8 cellular contexts compared by ENCODE assay signal in genomic region chr12:94459773-94460593, GRCh38. TPM values are rescaled to one million over a fixed set of nuclear protein-coding genes. Genes with fewer than 3 reads are reported as not detected.
DNase-seq lines count a peak whose midpoint lies in the region; ATAC-seq and TF ChIP-seq lines count a peak whose summit lies in the region.

CEP83 (minus strand) TSS chr12:94459867; CDS start chr12:94412490, 47,377 bp downstream.

- DNase-seq in BJ (ENCODE audit: low read depth) (peak; percentile 54), NCI-H526 treated with DMSO at 0.1 percent for 48 hours (lab: John Stamatoyannopoulos, UW) (peak; percentile 88), dedifferentiated amniotic fluid mesenchymal stem cell (ENCODE audit: extremely low spot score) (peak; percentile 89), left lobe of liver (ENCODE audit: low spot score) (peak; percentile 98)
- peak; percentile 97 for DNase-seq in activated CD4-positive, alpha-beta T cell treated with anti-CD3 and anti-CD28 coated beads, Interleukin-2, amount 10 ng/mL, durations not matched to agents 7 days and 5 days
- peak; percentile 97 for DNase-seq in stimulated activated CD4-positive, alpha-beta T cell treated with anti-CD3 and anti-CD28 coated beads, Interleukin-2, amount 100 ng/mL, for 4 hours (ENCODE audit: low read depth)

- peaks cover 11% of the 10 kb centered on the region for H3K9me3 Mint-ChIP-seq in activated CD4-positive, alpha-beta T cell treated with anti-CD3 and anti-CD28 coated beads, Interleukin-2, amount 10 ng/mL, durations not matched to agents 7 days and 5 days

- H3K27me3 Mint-ChIP-seq in activated CD4-positive, alpha-beta T cell treated with anti-CD3 and anti-CD28 coated beads, Interleukin-2, amount 10 ng/mL, durations not matched to agents 7 days and 5 days: peaks cover 3% of the 10 kb centered on the region

- peak within 1 kb of the TSS; percentile 94 for H3K4me3 Mint-ChIP-seq in activated CD4-positive, alpha-beta T cell treated with anti-CD3 and anti-CD28 coated beads, Interleukin-2, amount 10 ng/mL, durations not matched to agents 7 days and 5 days

- POLR2A ChIA-PET in BJ (lab: Charles Lee): interaction anchor here (0.6 kb wide), 1 partner anchor 170 kb away, joined by 5 read pairs; no protein-coding TSS in a partner anchor
- POLR2A ChIA-PET in activated CD4-positive, alpha-beta T cell treated with anti-CD3 and anti-CD28 coated beads, Interleukin-2, amount 10 ng/mL, durations not matched to agents 7 days and 5 days (lab: Charles Lee): no interaction called here

- peaks cover 35% of the 10 kb centered on the region for H3K4me1 Mint-ChIP-seq in activated CD4-positive, alpha-beta T cell treated with anti-CD3 and anti-CD28 coated beads, Interleukin-2, amount 10 ng/mL, durations not matched to agents 7 days and 5 days

- peaks cover 23% of the 10 kb centered on the region for H3K36me3 Mint-ChIP-seq in activated CD4-positive, alpha-beta T cell treated with anti-CD3 and anti-CD28 coated beads, Interleukin-2, amount 10 ng/mL, durations not matched to agents 7 days and 5 days (ENCODE audit: low read depth)

- H3K4me3 ChIP-seq in BJ (ENCODE audit: low read depth, low read length): peak within 1 kb of the TSS; percentile 76

- no peaks in the 10 kb centered on the region for H3K36me3 ChIP-seq in BJ (ENCODE audit: control insufficient read depth, insufficient read depth, low read length)

- H3K27ac Mint-ChIP-seq in activated CD4-positive, alpha-beta T cell treated with anti-CD3 and anti-CD28 coated beads, Interleukin-2, amount 10 ng/mL, durations not matched to agents 7 days and 5 days: peak within 1 kb of the TSS; percentile 95

- no peaks in the 10 kb centered on the region for H3K27me3 ChIP-seq in BJ (ENCODE audit: control insufficient read depth, insufficient read depth, low read length)

- TF ChIP-seq CTCF in BJ (IDR thresholded peaks at IDR 0.05; ENCODE audit: insufficient read depth, low read depth, low read length): no peak

- CTCF ChIA-PET in BJ (lab: Yijun Ruan, JAX): interaction anchor here (0.8 to 1.5 kb wide), 3 partner anchors 9 to 226 kb away, joined by 3 read pairs; no protein-coding TSS in a partner anchor
- CTCF ChIA-PET in activated CD4-positive, alpha-beta T cell treated with anti-CD3 and anti-CD28 coated beads, Interleukin-2, amount 10 ng/mL, durations not matched to agents 7 days and 5 days (lab: Charles Lee): interaction anchor here (0.6 kb wide), 1 partner anchor 123 kb away, joined by 3 read pairs; no protein-coding TSS in a partner anchor

- peak; percentile 96 for ATAC-seq in GM19324 (IDR thresholded peaks at IDR 0.05; ENCODE audit: low FRiP score, unreplicated experiment)
- peak; percentile 84 for ATAC-seq in HG03469 (IDR thresholded peaks at IDR 0.05; ENCODE audit: unreplicated experiment)
- peak; percentile 99 for ATAC-seq in left lobe of liver

RNA-seq across cellular contexts. Expression of gene CEP83, which starts in this region (rescaled TPM):
- 5.4 and 5.7 TPM in 2 replicates for polyA plus RNA-seq in BJ (2011; rRNA removed)
- polyA minus RNA-seq in BJ (2011; rRNA and poly(A)+ RNA removed): 3.3 and 3.7 TPM in 2 replicates
- total RNA-seq in activated CD4-positive, alpha-beta T cell treated with anti-CD3 and anti-CD28 coated beads, Interleukin-2, amount 10 ng/mL, durations not matched to agents 7 days and 5 days: 10 to 100 TPM; 14.0 to 17.1 TPM
- 3.5 TPM for total RNA-seq in left lobe of liver

Comparison
In these comparisons a context has a peak if more than half of its experiments do, and no peak if none do; other contexts are left out.
1. Peak in every context shown above with its lines: DNase-seq, ATAC-seq and H3K4me3 ChIP-seq.